Comparison of ENCODE assay signal across 1 cellular context in genomic region chr14:51447411-51447810, GRCh38.
TF ChIP-seq lines count a peak whose summit lies in the region.

No MANE protein-coding gene starts in this region.

TF ChIP-seq in IMR-90, 13 proteins besides CTCF, POLR2A, EP300 and RAD21 (continued from another document):
- TF ChIP-seq USF2 (IDR thresholded peaks at IDR 0.05; ENCODE audit: low read depth, low read length) (no peak), BHLHE40 (IDR thresholded peaks at IDR 0.05; ENCODE audit: low read depth, low read length) (no peak)
